8 cellular contexts compared by ENCODE assay signal in the genomic region with DNA sequence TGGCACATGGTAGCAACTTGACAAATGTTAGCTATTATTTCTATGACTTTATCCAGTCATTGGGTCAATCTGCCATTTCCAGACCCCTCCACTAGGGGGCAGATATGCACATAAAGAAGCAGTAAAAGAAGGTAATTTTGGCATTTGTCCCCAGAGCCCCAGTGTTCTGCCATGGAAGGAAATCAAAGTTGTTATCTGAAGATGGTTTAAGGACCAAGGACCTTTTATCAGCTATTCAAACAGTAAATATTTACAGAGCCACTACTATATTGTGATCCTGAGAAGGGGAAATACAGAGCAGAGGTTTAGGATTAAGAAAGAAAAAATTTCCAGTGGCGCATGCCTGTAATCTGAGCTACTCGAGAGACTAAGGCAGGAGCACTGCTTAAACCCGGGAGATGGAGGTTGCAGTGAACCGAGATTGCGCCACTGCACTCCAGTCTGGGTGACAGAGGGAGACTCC. TPM values are rescaled to one million over a fixed set of nuclear protein-coding genes. Genes with fewer than 3 reads are reported as not detected.
A peak's percentile ranks its signal among the peaks of the same experiment; 100 is the strongest.
DNase-seq lines count a peak whose midpoint lies in the region; ATAC-seq and TF ChIP-seq lines count a peak whose summit lies in the region.

No MANE protein-coding gene starts in this region.

- CTCF ChIA-PET in GM10248 (lab: Yijun Ruan, JAX), result interaction anchor here (0.6 to 7.2 kb wide), 68 partner anchors 10 to 453 kb away, joined by 3 to 210 read pairs (median 6); a partner anchor contains a TSS

- H3K4me2 ChIP-seq in Karpas-422 (ENCODE audit: low read depth, low read length, poor library complexity, severe bottlenecking), result no peak overlapping the region

- no peaks in the 10 kb centered on the region for H3K27me3 Mint-ChIP-seq in type B pancreatic cell

- H3K4me1 Mint-ChIP-seq in type B pancreatic cell (ENCODE audit: unreplicated experiment), result peaks cover 13% of the 10 kb centered on the region

- H3K4me3 Mint-ChIP-seq in type B pancreatic cell, result no peak overlapping the region

- H3K9ac ChIP-seq in Karpas-422 (ENCODE audit: low read length), result no peak overlapping the region

- peak; percentile 39 for ATAC-seq in omental fat pad (ENCODE audit: low FRiP score)

- peaks cover 8% of the 10 kb centered on the region for H3K4me1 ChIP-seq in Karpas-422 (ENCODE audit: low read length)

- peaks cover 3% of the 10 kb centered on the region; the same call in 1 of the 2 replicates for H4K20me1 ChIP-seq in Karpas-422 (ENCODE audit: insufficient read depth, low read depth, low read length)

- H3K9me3 ChIP-seq in Karpas-422 (ENCODE audit: low read length), result no peaks in the 10 kb centered on the region

- peaks cover 34% of the 10 kb centered on the region for H3K79me2 ChIP-seq in Karpas-422 (ENCODE audit: low read length)

- no peaks in the 10 kb centered on the region for H3K9me3 Mint-ChIP-seq in type B pancreatic cell

- H3K4me3 ChIP-seq in Karpas-422 (ENCODE audit: low read length), result no peak overlapping the region

- H3K27ac Mint-ChIP-seq in type B pancreatic cell, result peak overlapping the region; percentile 17

- peaks cover 7% of the 10 kb centered on the region; the same call in 1 of the 2 replicates for H3K36me3 ChIP-seq in Karpas-422 (ENCODE audit: insufficient read depth, low read length)

- no peaks in the 10 kb centered on the region for H3K9me2 ChIP-seq in Karpas-422 (replicated peaks; ENCODE audit: insufficient read depth, low read length)

- peaks cover 8% of the 10 kb centered on the region for H3K36me3 Mint-ChIP-seq in type B pancreatic cell

- TF ChIP-seq CTCF in GM10248 (IDR thresholded peaks at IDR 0.05; ENCODE audit: control extremely low read depth, extremely low read depth, low read depth, missing control alignments) (peak; percentile 77), omental fat pad (IDR thresholded peaks at IDR 0.05) (peak in 1 of 3 donors; percentile 75), type B pancreatic cell (conservative IDR thresholded peaks at IDR 0.05) (peak; percentile 95)

- no peak overlapping the region for H3K27ac ChIP-seq in Karpas-422 (ENCODE audit: low read length)

- POLR2A ChIA-PET in GM10248 (lab: Yijun Ruan, JAX), result interaction anchor here (3.8 kb wide), 1 partner anchor 37 kb away, joined by 16 read pairs; a partner anchor contains a TSS

- DNase-seq in GM10248 (ENCODE audit: extremely low spot score) (peak; percentile 71), Karpas-422 (peak; percentile 95), RPMI7951 (ENCODE audit: low read depth) (peak; percentile 69), activated T-helper 1 cell treated with Interleukin-2 at 50 U/mL for 16 hours (ENCODE audit: low read depth) (peak; percentile 51), fibroblast of peridontal ligament (ENCODE audit: extremely low read depth) (peak; percentile 88), omental fat pad (ENCODE audit: low spot score) (peak; percentile 96), type B pancreatic cell (ENCODE audit: extremely low spot score, unreplicated experiment) (no peak), cortex of kidney (lab: John Stamatoyannopoulos, UW) (no peak)

- no peaks in the 10 kb centered on the region for H3K27me3 ChIP-seq in Karpas-422 (ENCODE audit: low read length)

- H2AFZ ChIP-seq in Karpas-422 (ENCODE audit: low read length), result no peak overlapping the region

RNA-seq across cellular contexts. Expression of a gene that starts 20.0 kb away (rescaled TPM):
- total RNA-seq in Karpas-422 (2014; rRNA removed; shearing (Covaris generic); ENCODE audit: low replicate concordance), result 40.1 and 40.7 TPM in 2 replicates
- 21.2 and 25.5 TPM in 2 replicates for total RNA-seq in RPMI7951 (2014; rRNA removed; shearing (Covaris generic))
- total RNA-seq in omental fat pad (10 to 100 TPM in 2 of 4 donors, 1 to 10 TPM in 2; 8.4 to 66.7 (median 30.7) TPM), type B pancreatic cell (ENCODE audit: low replicate concordance) (219 and 327 TPM in 2 replicates)

RNA-seq across cellular contexts. Expression of a gene that starts 35.2 kb away (rescaled TPM):
- total RNA-seq in Karpas-422 (2014; rRNA removed; shearing (Covaris generic); ENCODE audit: low replicate concordance), result 9.4 and 13.8 TPM in 2 replicates
- total RNA-seq in RPMI7951 (2014; rRNA removed; shearing (Covaris generic)), result 0.24 and 0.68 TPM in 2 replicates
- total RNA-seq in omental fat pad (1 to 10 TPM; 1.9 to 3.4 (median 2.5) TPM), type B pancreatic cell (ENCODE audit: low replicate concordance) (8.7 and 9.5 TPM in 2 replicates)

RNA-seq across cellular contexts. Expression of a gene that starts 37.8 kb away (rescaled TPM):
- total RNA-seq in Karpas-422 (2014; rRNA removed; shearing (Covaris generic); ENCODE audit: low replicate concordance), result 2.1 and 3.8 TPM in 2 replicates
- 3.2 and 8.7 TPM in 2 replicates for total RNA-seq in RPMI7951 (2014; rRNA removed; shearing (Covaris generic))
- total RNA-seq in omental fat pad (1 to 10 TPM in 3 of 4 donors, not detected in 1; 2.1 to 5.2 (median 3.6) TPM), type B pancreatic cell (ENCODE audit: low replicate concordance) (18.6 and 40.2 TPM in 2 replicates)

RNA-seq across cellular contexts. Expression of a gene that starts 44.0 kb away (rescaled TPM):
- total RNA-seq in Karpas-422 (2014; rRNA removed; shearing (Covaris generic); ENCODE audit: low replicate concordance), result 1,170 and 1,763 TPM in 2 replicates
- total RNA-seq in RPMI7951 (2014; rRNA removed; shearing (Covaris generic)), result 632 and 764 TPM in 2 replicates
- total RNA-seq in omental fat pad, result 100 to 1,000 TPM; 568 to 719 (median 636) TPM
- total RNA-seq in type B pancreatic cell (ENCODE audit: low replicate concordance), result 1,717 and 1,950 TPM in 2 replicates

RNA-seq across cellular contexts. Expression of a gene that starts 46.2 kb away (rescaled TPM):
- not detected in 2 replicates for total RNA-seq in Karpas-422 (2014; rRNA removed; shearing (Covaris generic); ENCODE audit: low replicate concordance)
- 176 and 202 TPM in 2 replicates for total RNA-seq in RPMI7951 (2014; rRNA removed; shearing (Covaris generic))
- total RNA-seq in omental fat pad (100 to 1,000 TPM in 2 of 4 donors, 10 to 100 TPM in 2; 90.4 to 112 (median 101) TPM), type B pancreatic cell (ENCODE audit: low replicate concordance) (54.2 and 133 TPM in 2 replicates)

Comparison
In these comparisons a context has a peak if more than half of its experiments do, and no peak if none do; other contexts are left out.
1. DNase-seq: peak in GM10248 (single experiment), Karpas-422 (single experiment), RPMI7951 (single experiment), activated T-helper 1 cell treated with Interleukin-2 at 50 U/mL for 16 hours (single experiment), fibroblast of peridontal ligament (single experiment) and omental fat pad (single experiment); none in type B pancreatic cell (single experiment) and cortex of kidney (single experiment).